Comparison of ENCODE assay signal across 15 cellular contexts in genomic region chr19:50783848-50784152, GRCh38. TPM values are rescaled to one million over a fixed set of nuclear protein-coding genes. Genes with fewer than 3 reads are reported as not detected.
DNase-seq lines count a peak whose midpoint lies in the region; ATAC-seq and TF ChIP-seq lines count a peak whose summit lies in the region.
"Not testable (repeated sequence)": the region's sequence is repeated elsewhere in the genome, so short reads cannot be mapped to it uniquely, and the experiment has no call there.
"Had no signal": no experiment of that assay in that cellular context is flagged by ENCODE, and none has a peak within 500 bp of the region (broad histone marks: within the 10 kb centered on the region; RNA-seq: fewer than 3 reads in every experiment).

No MANE protein-coding gene starts in this region.

- H3K4me3 ChIP-seq in OCI-LY3 (ENCODE audit: low read length); RWPE2 (ENCODE audit: severe bottlenecking); neural cell (ENCODE audit: low read length): not testable (repeated sequence)

- not testable (repeated sequence) for H3K9me3 Mint-ChIP-seq in CD14-positive monocyte; activated naive CD4-positive, alpha-beta T cell treated with anti-CD3 and anti-CD28 coated beads, Interleukin-2, amount 50 U/mL, for 24 hours; endothelial cell (ENCODE audit: unreplicated experiment)

- not testable (repeated sequence) for H3K9me2 ChIP-seq in neural cell (ENCODE audit: insufficient read depth, low read length)

- DNase-seq in CD14-positive monocyte (ENCODE audit: low spot score); RWPE2 (ENCODE audit: low spot score); endothelial cell (ENCODE audit: low spot score): not testable (repeated sequence)
- peak; percentile 27 for DNase-seq in H4 (ENCODE audit: low spot score)

- H3K36me3 ChIP-seq in OCI-LY3 (replicated peaks; ENCODE audit: low read depth, low read length); RWPE2 (ENCODE audit: low read depth); neural cell (ENCODE audit: insufficient read depth, low read length): not testable (repeated sequence)

- not testable (repeated sequence) for TF ChIP-seq RAD21 in neural cell (conservative IDR thresholded peaks at IDR 0.05)

- H3K4me1 Mint-ChIP-seq in CD14-positive monocyte; activated naive CD4-positive, alpha-beta T cell treated with anti-CD3 and anti-CD28 coated beads, Interleukin-2, amount 50 U/mL, for 24 hours; endothelial cell (ENCODE audit: unreplicated experiment): not testable (repeated sequence)

- not testable (repeated sequence) for H3K4me3 Mint-ChIP-seq in CD14-positive monocyte; activated naive CD4-positive, alpha-beta T cell treated with anti-CD3 and anti-CD28 coated beads, Interleukin-2, amount 50 U/mL, for 24 hours; endothelial cell (ENCODE audit: unreplicated experiment)

- not testable (repeated sequence) for H3K9ac ChIP-seq in OCI-LY3 (ENCODE audit: low read length); neural cell (ENCODE audit: low read length)

- peaks cover 46 to 49% (median 47%) of the 10 kb centered on the region in 3 donors for H3K27me3 Mint-ChIP-seq in CD14-positive monocyte (ENCODE audit: low read depth in 3 of 3)
- peaks cover 26% of the 10 kb centered on the region for H3K27me3 Mint-ChIP-seq in activated naive CD4-positive, alpha-beta T cell treated with anti-CD3 and anti-CD28 coated beads, Interleukin-2, amount 50 U/mL, for 24 hours
- not testable (repeated sequence) for H3K27me3 Mint-ChIP-seq in endothelial cell (ENCODE audit: unreplicated experiment)

- not testable (repeated sequence) for H3K27ac Mint-ChIP-seq in CD14-positive monocyte; endothelial cell (ENCODE audit: unreplicated experiment)
- H3K27ac Mint-ChIP-seq in activated naive CD4-positive, alpha-beta T cell treated with anti-CD3 and anti-CD28 coated beads, Interleukin-2, amount 50 U/mL, for 24 hours = peak overlapping the region; percentile 8

- H2AFZ ChIP-seq in OCI-LY3 (ENCODE audit: low read depth, low read length); neural cell (ENCODE audit: low read depth, low read length): not testable (repeated sequence)

- TF ChIP-seq CTCF in CD14-positive monocyte (IDR thresholded peaks at IDR 0.05) (peak; percentile 31), RWPE2 (IDR thresholded peaks at IDR 0.05; ENCODE audit: poor library complexity, severe bottlenecking) (peak; percentile 59), endothelial cell (IDR thresholded peaks at IDR 0.05; ENCODE audit: unreplicated experiment) (peak; percentile 20)
- not testable (repeated sequence) for TF ChIP-seq CTCF in OCI-LY3 (IDR thresholded peaks at IDR 0.05; ENCODE audit: low read depth, low read length); neural cell (IDR thresholded peaks at IDR 0.05; ENCODE audit: poor library complexity, severe bottlenecking)

- TF ChIP-seq EP300 in neural cell (conservative IDR thresholded peaks at IDR 0.05; ENCODE audit: poor library complexity, severe bottlenecking) = not testable (repeated sequence)

- H3K4me2 ChIP-seq in OCI-LY3 (ENCODE audit: low read length) = peak overlapping the region; percentile 37
- not testable (repeated sequence) for H3K4me2 ChIP-seq in neural cell (ENCODE audit: low read length)

- not testable (repeated sequence) for H3K27me3 ChIP-seq in OCI-LY3 (ENCODE audit: low read depth, low read length); neural cell (ENCODE audit: insufficient read depth, low read depth, low read length)
- H3K27me3 ChIP-seq in RWPE2 (ENCODE audit: insufficient read depth, poor library complexity, severe bottlenecking) = peaks cover 20% of the 10 kb centered on the region

- not testable (repeated sequence) for H3K9me3 ChIP-seq in OCI-LY3 (ENCODE audit: insufficient read depth, low read length); RWPE2 (ENCODE audit: severe bottlenecking); neural cell (ENCODE audit: low read length)

- intact Hi-C loops in CD14-positive monocyte (cut with micrococcal nuclease) = loop anchor here (2.0 to 10.0 kb wide), 6 partner anchors 61 to 426 kb away; partner anchors contain the start of gene CLEC11A (in 1 of the 2)

- not testable (repeated sequence) for H3F3A ChIP-seq in neural cell (ENCODE audit: insufficient read depth, low read length, poor library complexity, severe bottlenecking)

- not testable (repeated sequence) for H4K20me1 ChIP-seq in OCI-LY3 (ENCODE audit: insufficient read depth, low read length); neural cell (ENCODE audit: insufficient read depth)

- not testable (repeated sequence) for ATAC-seq in RWPE2 (ENCODE audit: low read depth)

- not testable (repeated sequence) for H3K36me3 Mint-ChIP-seq in CD14-positive monocyte; activated naive CD4-positive, alpha-beta T cell treated with anti-CD3 and anti-CD28 coated beads, Interleukin-2, amount 50 U/mL, for 24 hours; endothelial cell (ENCODE audit: low read depth, unreplicated experiment)

- not testable (repeated sequence) for H3K27ac ChIP-seq in OCI-LY3 (ENCODE audit: low read length); RWPE2 (ENCODE audit: poor library complexity, severe bottlenecking); neural cell (ENCODE audit: low read length)

- H3K4me1 ChIP-seq in OCI-LY3 (ENCODE audit: low read length); RWPE2 (ENCODE audit: insufficient read depth, poor library complexity, severe bottlenecking): not testable (repeated sequence)

- not testable (repeated sequence) for H3K79me2 ChIP-seq in OCI-LY3 (ENCODE audit: low read length); neural cell (replicated peaks; ENCODE audit: insufficient read depth, low read length)

TF ChIP-seq in neural cell, 6 proteins besides CTCF, POLR2A, EP300 and RAD21:
- peak; percentile 14 for TF ChIP-seq SMC3 (conservative IDR thresholded peaks at IDR 0.05; ENCODE audit: poor library complexity)

RNA-seq across cellular contexts. Expression of gene ACP4, which starts 6.4 kb away (rescaled TPM):
- polyA plus RNA-seq in CD14-positive monocyte (not detected), neural cell (not detected in 2 replicates)
- total RNA-seq in H4 (2014; rRNA removed; shearing (Covaris generic)) = not detected in 2 replicates
- not detected for total RNA-seq in endothelial cell (ENCODE audit: unreplicated experiment)
- not detected in 2 replicates for polyA minus RNA-seq in neural cell
- total RNA-seq: A673; CD4-positive, alpha-beta T cell; Daoy; GM23338; H7; IMR-90; K562 had no signal
- polyA plus RNA-seq: AG04450, GM23338, IMR-90, K562 had no signal

RNA-seq across cellular contexts. Expression of gene GPR32, which starts 13.5 kb away (rescaled TPM):
- polyA plus RNA-seq in CD14-positive monocyte (not detected), neural cell (not detected in 2 replicates)
- total RNA-seq in H4 (2014; rRNA removed; shearing (Covaris generic)) = not detected in 2 replicates
- total RNA-seq in endothelial cell (ENCODE audit: unreplicated experiment) = not detected
- polyA minus RNA-seq in neural cell = not detected in 2 replicates
- total RNA-seq: A673; CD4-positive, alpha-beta T cell; Daoy; GM23338; H7; IMR-90; K562 had no signal
- polyA plus RNA-seq: AG04450, GM23338, IMR-90, K562 had no signal

RNA-seq across cellular contexts. Expression of gene KLK1, which starts 39.8 kb away (rescaled TPM):
- under 1 TPM in 1 of 2 donors, not detected in 1; 0.66 TPM for polyA plus RNA-seq in CD14-positive monocyte
- total RNA-seq in H4 (2014; rRNA removed; shearing (Covaris generic)) = not detected in 2 replicates
- total RNA-seq in endothelial cell (ENCODE audit: unreplicated experiment) = 2.7 TPM
- not detected in 2 replicates for polyA plus RNA-seq in neural cell
- polyA minus RNA-seq in neural cell = not detected in 2 replicates
- total RNA-seq: A673; CD4-positive, alpha-beta T cell; Daoy; H7; IMR-90 had no signal
- polyA plus RNA-seq: AG04450, IMR-90 had no signal

RNA-seq across cellular contexts. Expression of gene KLK15, which starts 49.6 kb away (rescaled TPM):
- polyA plus RNA-seq in CD14-positive monocyte (not detected), neural cell (not detected in 2 replicates)
- not detected in 2 replicates for total RNA-seq in H4 (2014; rRNA removed; shearing (Covaris generic))
- total RNA-seq in endothelial cell (ENCODE audit: unreplicated experiment) = not detected
- not detected in 2 replicates for polyA minus RNA-seq in neural cell
- total RNA-seq: A673; CD4-positive, alpha-beta T cell; Daoy; GM23338; H7; IMR-90; K562 had no signal
- polyA plus RNA-seq: AG04450, GM23338, IMR-90, K562 had no signal
